25 cellular contexts compared by ENCODE assay signal in the genomic region with DNA sequence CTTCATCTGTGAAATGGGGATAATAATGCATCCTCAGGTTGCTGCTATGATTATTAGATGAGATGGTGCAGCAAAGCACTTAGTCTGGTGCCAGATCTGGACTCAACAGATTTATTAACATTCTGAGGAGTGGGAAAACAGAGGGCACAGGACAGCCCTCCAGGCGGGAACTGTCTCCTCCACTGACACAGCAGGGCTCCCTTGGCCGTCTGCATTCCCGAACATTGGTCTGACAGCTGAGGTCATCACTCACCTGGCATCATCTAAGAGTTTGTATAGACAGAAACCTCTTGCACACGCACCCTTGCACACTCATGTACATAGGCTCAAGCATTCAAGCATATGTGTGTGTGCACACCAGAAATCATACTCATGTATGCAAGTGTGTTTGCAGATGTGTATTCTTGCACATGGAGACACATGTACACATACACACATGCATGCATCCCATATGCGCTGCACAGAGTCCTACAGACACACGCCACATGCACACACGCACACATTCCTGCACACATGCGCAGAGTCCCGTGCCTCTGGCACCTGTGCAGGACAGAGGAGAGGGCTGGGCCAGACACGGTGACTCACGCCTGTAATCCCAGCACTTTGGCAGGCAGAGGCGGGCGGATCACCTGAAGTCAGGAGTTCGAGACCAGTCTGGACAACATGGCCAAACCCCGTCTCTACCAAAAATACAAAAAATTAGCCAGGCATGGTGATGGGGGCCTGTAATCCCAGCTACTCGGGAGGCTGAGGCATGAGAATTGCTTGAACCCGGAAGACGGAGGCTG.
"Had no signal": no experiment of that assay in that cellular context is flagged by ENCODE, and none has a peak within 500 bp of the region (broad histone marks: within the 10 kb centered on the region; RNA-seq: fewer than 3 reads in every experiment).

No MANE protein-coding gene starts in this region.

- ATAC-seq: activated CD4-positive, CD25-positive, alpha-beta regulatory T cell treated with anti-CD3 and anti-CD28 coated beads, Interleukin-2, amount 50 U/mL, for 24 hours; activated CD8-positive, alpha-beta T cell treated with anti-CD3 and anti-CD28 coated beads for 36 hours; activated T-cell treated with anti-CD3 and anti-CD28 coated beads, Interleukin-2, amount 50 U/mL, for 72 hours; Panc1 had no signal

- H3K9me3 ChIP-seq: MG63, SJSA1 had no signal

- H3K4me3 ChIP-seq: MG63, SJSA1 had no signal

- H3K36me3 ChIP-seq: MG63, SJSA1 had no signal

- H3K27me3 Mint-ChIP-seq: activated naive CD4-positive, alpha-beta T cell treated with anti-CD3 and anti-CD28 coated beads, Interleukin-2, amount 10 ng/mL, durations not matched to agents 7 days and 5 days; activated naive CD8-positive, alpha-beta T cell treated with anti-CD3 and anti-CD28 coated beads for 36 hours had no signal

- H3K27ac ChIP-seq: KMS-11, SJSA1 had no signal

- H3K4me1 Mint-ChIP-seq: activated naive CD4-positive, alpha-beta T cell treated with anti-CD3 and anti-CD28 coated beads, Interleukin-2, amount 10 ng/mL, durations not matched to agents 7 days and 5 days; activated naive CD8-positive, alpha-beta T cell treated with anti-CD3 and anti-CD28 coated beads for 36 hours had no signal

- H3K4me3 Mint-ChIP-seq: activated CD8-positive, alpha-beta T cell treated with anti-CD3 and anti-CD28 coated beads for 36 hours; activated naive CD4-positive, alpha-beta T cell treated with anti-CD3 and anti-CD28 coated beads, Interleukin-2, amount 10 ng/mL, durations not matched to agents 7 days and 5 days; activated naive CD8-positive, alpha-beta T cell treated with anti-CD3 and anti-CD28 coated beads for 36 hours; activated T-cell treated with anti-CD3 and anti-CD28 coated beads, Interleukin-2, amount 50 U/mL, for 72 hours; T-helper 1 cell treated with Interleukin-12 subunit alpha and Interleukin-12 subunit beta and Interleukin-4 antibody, amounts not matched to agents 30 μg/mL and 1 μg/mL, for 36 hours had no signal

- H3K27me3 ChIP-seq: MG63, SJSA1 had no signal

- H3K9me3 Mint-ChIP-seq: activated CD8-positive, alpha-beta T cell treated with anti-CD3 and anti-CD28 coated beads for 36 hours; activated naive CD4-positive, alpha-beta T cell treated with anti-CD3 and anti-CD28 coated beads, Interleukin-2, amount 10 ng/mL, durations not matched to agents 7 days and 5 days; activated naive CD8-positive, alpha-beta T cell treated with anti-CD3 and anti-CD28 coated beads for 36 hours; activated T-cell treated with anti-CD3 and anti-CD28 coated beads, Interleukin-2, amount 50 U/mL, for 72 hours; activated T-helper 2 cell treated with anti-CD3 and anti-CD28 coated beads, Interferon-gamma antibody, Interleukin-2, Interleukin-4, amounts not matched to agents 10 μg/mL and 5 μg/mL and 100 μg/mL, durations not matched to agents 14 hours and 24 hours and 36 hours; T-helper 1 cell treated with Interleukin-12 subunit alpha and Interleukin-12 subunit beta and Interleukin-4 antibody, amounts not matched to agents 30 μg/mL and 1 μg/mL, for 36 hours had no signal

- H3K36me3 Mint-ChIP-seq: activated naive CD4-positive, alpha-beta T cell treated with anti-CD3 and anti-CD28 coated beads, Interleukin-2, amount 10 ng/mL, durations not matched to agents 7 days and 5 days; activated naive CD8-positive, alpha-beta T cell treated with anti-CD3 and anti-CD28 coated beads for 36 hours had no signal

- DNase-seq: activated CD4-positive, alpha-beta T cell treated with anti-CD3 and anti-CD28 coated beads for 4 hours; activated CD8-positive, alpha-beta memory T cell treated with anti-CD3 and anti-CD28 coated beads, Interleukin-2, amount 50 U/mL, for 4 hours; activated CD8-positive, alpha-beta T cell treated with anti-CD3 and anti-CD28 coated beads for 36 hours; activated gamma-delta T cell treated with Interleukin-2 at 50 U/mL for 16 hours; activated naive CD4-positive, alpha-beta T cell treated with anti-CD3 and anti-CD28 coated beads, Interleukin-2, amount 10 ng/mL, durations not matched to agents 7 days and 5 days; activated naive CD8-positive, alpha-beta T cell treated with anti-CD3 and anti-CD28 coated beads for 36 hours; activated T-cell treated with anti-CD3 and anti-CD28 coated beads, Interleukin-2, amount 50 U/mL, for 72 hours; MG63; MV-4-11; NCI-H1092 treated with DMSO at 0.1 percent for 48 hours; NCI-H1417 treated with DMSO at 0.1 percent for 48 hours; NCI-H1694 treated with DMSO at 0.1 percent for 48 hours; NCI-H2029 treated with DMSO at 0.1 percent for 48 hours; NCI-H345; NCI-H510A; NCI-H526 treated with DMSO at 0.1 percent for 48 hours; NK-92 treated with Interleukin-12 subunit alpha and Interleukin-12 subunit beta, amount 100 ng/mL, for 24 hours; OCI-M1; Right ventricle myocardium superior had no signal

- H3K27ac Mint-ChIP-seq: activated CD8-positive, alpha-beta T cell treated with anti-CD3 and anti-CD28 coated beads for 36 hours; activated naive CD4-positive, alpha-beta T cell treated with anti-CD3 and anti-CD28 coated beads, Interleukin-2, amount 10 ng/mL, durations not matched to agents 7 days and 5 days; activated naive CD8-positive, alpha-beta T cell treated with anti-CD3 and anti-CD28 coated beads for 36 hours; activated T-cell treated with anti-CD3 and anti-CD28 coated beads, Interleukin-2, amount 50 U/mL, for 72 hours; activated T-helper 2 cell treated with anti-CD3 and anti-CD28 coated beads, Interferon-gamma antibody, Interleukin-2, Interleukin-4, amounts not matched to agents 10 μg/mL and 5 μg/mL and 100 μg/mL, durations not matched to agents 14 hours and 24 hours and 36 hours; T-helper 1 cell treated with Interleukin-12 subunit alpha and Interleukin-12 subunit beta and Interleukin-4 antibody, amounts not matched to agents 30 μg/mL and 1 μg/mL, for 36 hours had no signal
